In the genomic region with DNA sequence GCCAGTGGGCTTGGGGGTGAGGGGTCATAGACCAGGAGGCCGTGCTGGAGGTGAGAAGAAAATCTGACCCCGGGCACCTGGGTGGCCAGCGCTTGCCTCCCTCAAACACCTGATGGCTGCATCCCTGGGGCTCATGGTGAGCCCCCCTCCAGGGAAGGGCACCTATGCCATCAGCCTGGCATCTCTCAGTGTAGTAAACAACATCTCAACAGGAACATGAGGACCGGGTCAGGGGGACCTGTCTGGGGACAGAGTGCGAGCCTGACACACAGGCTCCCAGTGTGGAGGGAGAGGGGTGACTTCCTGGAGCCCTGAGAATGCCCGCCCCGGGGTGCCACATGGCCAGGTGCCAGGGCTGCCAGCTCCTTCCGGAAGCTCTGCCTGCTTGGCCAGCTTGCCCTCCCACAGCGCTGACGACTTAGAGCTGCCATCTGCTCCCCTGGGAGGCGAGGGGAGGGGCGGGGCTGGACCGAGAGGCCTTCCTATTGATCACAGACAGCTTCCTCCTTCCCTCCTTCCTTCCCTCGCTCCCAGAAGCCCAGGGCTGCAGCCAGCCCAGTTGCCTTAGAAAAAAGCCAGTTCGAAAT, we compare ENCODE assay signal across 9 cellular contexts. TPM values are rescaled to one million over a fixed set of nuclear protein-coding genes. Genes with fewer than 3 reads are reported as not detected.
DNase-seq lines count a peak whose midpoint lies in the region; ATAC-seq and TF ChIP-seq lines count a peak whose summit lies in the region.
"Had no signal": no experiment of that assay in that cellular context is flagged by ENCODE, and none has a peak within 500 bp of the region (broad histone marks: within the 10 kb centered on the region; RNA-seq: fewer than 3 reads in every experiment).

No MANE protein-coding gene starts in this region.

- intact Hi-C loops in CD4-positive, alpha-beta T cell (cut with DNase I, micrococcal nuclease): no loop called here
- intact Hi-C loops in left colon (cut with DNase I, micrococcal nuclease): no loop called here

- H3K9me3 Mint-ChIP-seq in CD4-positive, alpha-beta T cell: no peaks in the 10 kb centered on the region

- H3K36me3 Mint-ChIP-seq in CD4-positive, alpha-beta T cell (ENCODE audit: low read depth): peaks cover 3% of the 10 kb centered on the region

- H3K27me3 ChIP-seq in CD4-positive, alpha-beta T cell (ENCODE audit: control insufficient read depth, insufficient read depth, low read length): no peaks in the 10 kb centered on the region
- H3K27me3 ChIP-seq in HAP-1 (ENCODE audit: low read depth): no peaks in the 10 kb centered on the region

- TF ChIP-seq CTCF in CD4-positive, alpha-beta T cell (IDR thresholded peaks at IDR 0.05): no peak

- in situ Hi-C loops in KBM-7 (cut with MboI; ENCODE audit: low pct_unique_long_range_greater_than_20kb, low sequenced_read_pairs) (no loop called here), HAP-1 (cut with MboI; ENCODE audit: low sequenced_read_pairs) (no loop called here)

- H3K4me3 ChIP-seq in HAP-1: no peak overlapping the region

- peak overlapping the region; percentile 36 for H3K27ac Mint-ChIP-seq in CD4-positive, alpha-beta T cell

- no peak overlapping the region for H3K27ac ChIP-seq in CD4-positive, alpha-beta T cell (ENCODE audit: low read depth, low read length)

- CTCF ChIA-PET in CD4-positive, alpha-beta T cell (lab: Charles Lee): no interaction called here

- peaks cover 7% of the 10 kb centered on the region for H3K4me1 Mint-ChIP-seq in CD4-positive, alpha-beta T cell (ENCODE audit: low read depth)

- peaks cover 14% of the 10 kb centered on the region; the same call in 1 of the 2 replicates for H3K36me3 ChIP-seq in HAP-1 (replicated peaks)

- H3K27me3 Mint-ChIP-seq in CD4-positive, alpha-beta T cell: no peaks in the 10 kb centered on the region

- no peak for DNase-seq in CD4-positive, alpha-beta T cell
- DNase-seq in KBM-7 (peak; percentile 58), SW 1271 (lab: John Stamatoyannopoulos, UW) (peak; percentile 58 to 76), left colon (peak; percentile 95 to 96), HAP-1 (ENCODE audit: low spot score in 2 of 2) (no peak), iPS-NIHi11 (ENCODE audit: low spot score) (no peak)
- DNase-seq in stimulated activated CD4-positive, alpha-beta T cell treated with anti-CD3 and anti-CD28 coated beads, Interleukin-4, amount 100 ng/mL, for 4 hours: no peak
- DNase-seq: KG1 had no signal

- TF ChIP-seq POLR2A in GM18505 (IDR thresholded peaks at IDR 0.05; ENCODE audit: borderline replicate concordance, extremely low read depth, insufficient read depth, insufficient read length): no peak

- POLR2A ChIA-PET in CD4-positive, alpha-beta T cell (lab: Charles Lee): no interaction called here

- no peaks in the 10 kb centered on the region for H3K4me1 ChIP-seq in HAP-1

- no peaks in the 10 kb centered on the region for H3K9me3 ChIP-seq in CD4-positive, alpha-beta T cell (ENCODE audit: control insufficient read depth, low read length)
- no peaks in the 10 kb centered on the region for H3K9me3 ChIP-seq in HAP-1

- ATAC-seq in CD4-positive, alpha-beta T cell (ENCODE audit: poor library complexity): no peak
- ATAC-seq in left colon (peak; percentile 88), GM18505 (IDR thresholded peaks at IDR 0.05; ENCODE audit: unreplicated experiment) (no peak)

- no peak overlapping the region for H3K4me3 Mint-ChIP-seq in CD4-positive, alpha-beta T cell

RNA-seq across cellular contexts. Expression of a gene that starts 12.3 kb away (rescaled TPM):
- 10 to 100 TPM; 15.5 to 20.7 TPM for total RNA-seq in CD4-positive, alpha-beta T cell
- total RNA-seq in left colon: 1 to 10 TPM; 4.7 to 6.9 TPM

RNA-seq across cellular contexts. Expression of a gene that starts 23.7 kb away (rescaled TPM):
- 100 to 1,000 TPM in 1 of 2 experiments, 10 to 100 TPM in 1; 96.1 to 103 TPM for total RNA-seq in CD4-positive, alpha-beta T cell
- total RNA-seq in left colon: 10 to 100 TPM; 39.0 to 48.2 TPM

RNA-seq across cellular contexts. Expression of a gene that starts 23.9 kb away (rescaled TPM):
- 10 to 100 TPM; 14.0 to 14.4 TPM for total RNA-seq in CD4-positive, alpha-beta T cell
- 10 to 100 TPM in 1 of 2 donors, 1 to 10 TPM in 1; 8.5 to 10.0 TPM for total RNA-seq in left colon

RNA-seq across cellular contexts. Expression of a gene that starts 31.5 kb away (rescaled TPM):
- total RNA-seq in CD4-positive, alpha-beta T cell: 10 to 100 TPM in 1 of 2 experiments, 1 to 10 TPM in 1; 8.5 to 11.5 TPM
- total RNA-seq in left colon: 100 to 1,000 TPM in 1 of 2 donors, 10 to 100 TPM in 1; 89.5 to 131 TPM

RNA-seq across cellular contexts. Expression of a gene that starts 39.5 kb away (rescaled TPM):
- under 1 TPM; 0.81 to 0.96 TPM for total RNA-seq in CD4-positive, alpha-beta T cell
- total RNA-seq in left colon: under 1 TPM; 0.70 to 0.78 TPM

Comparison
In these comparisons a context has a peak if more than half of its experiments do, and no peak if none do; other contexts are left out.
1. DNase-seq: peak in KBM-7 (single experiment), SW 1271 (2 of 2) and left colon (2 of 2); none in CD4-positive, alpha-beta T cell (0 of 10), stimulated activated CD4-positive, alpha-beta T cell treated with anti-CD3 and anti-CD28 coated beads, Interleukin-4, amount 100 ng/mL, for 4 hours (0 of 2), HAP-1 (0 of 2) and iPS-NIHi11 (single experiment).